Comparison of ENCODE assay signal across 8 cellular contexts in the genomic region with DNA sequence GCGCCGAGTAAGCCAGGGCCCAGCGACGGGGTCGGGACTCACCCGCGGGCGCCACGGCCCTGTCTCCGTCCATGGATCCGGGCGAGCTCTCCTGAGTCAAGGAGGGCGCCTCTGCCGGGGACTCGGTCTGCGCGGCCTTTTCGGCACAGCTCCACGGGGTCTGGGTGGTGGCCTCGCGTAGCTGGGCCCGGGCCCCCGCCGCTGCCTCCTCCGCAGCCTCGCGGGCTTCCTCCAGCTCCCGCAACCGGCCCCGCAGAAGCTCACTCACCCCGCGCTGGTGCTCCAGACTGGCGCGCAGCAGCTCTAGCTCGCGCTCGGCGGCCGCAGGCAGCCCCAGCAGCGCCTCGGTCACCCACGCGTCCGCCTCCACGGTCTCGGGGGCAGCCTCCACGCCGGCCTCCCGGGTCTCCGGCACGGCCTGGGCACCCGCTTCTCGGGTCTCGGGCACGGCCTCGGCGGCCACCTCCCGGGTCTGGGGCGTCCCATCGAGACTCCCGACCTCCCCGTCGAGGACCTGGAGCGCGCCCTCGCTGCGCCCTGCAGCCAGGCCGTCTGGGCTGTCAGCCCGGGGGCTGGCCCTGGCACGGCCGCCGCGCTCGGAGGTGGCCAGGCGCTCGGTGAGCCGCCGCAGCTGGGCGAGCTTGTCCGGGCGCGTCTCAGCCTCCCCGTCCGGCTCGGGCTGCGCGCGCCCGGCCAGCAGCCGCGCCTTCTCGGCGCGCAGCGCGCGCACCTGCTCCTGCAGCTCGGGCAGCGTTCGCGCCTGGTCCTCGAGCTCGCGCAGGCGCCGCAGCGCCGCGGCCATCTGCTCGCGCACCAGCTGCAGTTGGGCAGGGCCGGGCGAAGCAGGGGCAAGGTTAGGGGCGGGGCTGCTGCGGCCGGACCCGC. TPM values are rescaled to one million over a fixed set of nuclear protein-coding genes. Genes with fewer than 3 reads are reported as not detected.
A peak's percentile ranks its signal among the peaks of the same experiment; 100 is the strongest.
DNase-seq lines count a peak whose midpoint lies in the region; ATAC-seq and TF ChIP-seq lines count a peak whose summit lies in the region.

No MANE protein-coding gene starts in this region.

- peak; percentile 21 to 28 for ATAC-seq in CD4-positive, CD25-positive, alpha-beta regulatory T cell (ENCODE audit: low read depth in 2 of 2)
- ATAC-seq in GM21381 (IDR thresholded peaks at IDR 0.05; ENCODE audit: unreplicated experiment): peak; percentile 56
- ATAC-seq in GM21723 (IDR thresholded peaks at IDR 0.05; ENCODE audit: unreplicated experiment): no peak

- H3K4me1 Mint-ChIP-seq in CD4-positive, CD25-positive, alpha-beta regulatory T cell: peaks cover 0 to 7% (median 2%) of the 10 kb centered on the region in 4 donors
- H3K4me1 Mint-ChIP-seq in type B pancreatic cell (ENCODE audit: unreplicated experiment): no peaks in the 10 kb centered on the region

- H3K36me3 ChIP-seq in CD4-positive, CD25-positive, alpha-beta regulatory T cell (ENCODE audit: control insufficient read depth, insufficient read depth, low read length): no peaks in the 10 kb centered on the region
- H3K36me3 ChIP-seq in brain microvascular endothelial cell (replicated peaks): no peaks in the 10 kb centered on the region

- no peak overlapping the region for H3K27ac ChIP-seq in CD4-positive, CD25-positive, alpha-beta regulatory T cell (ENCODE audit: insufficient read depth, low read length, poor library complexity, severe bottlenecking)
- no peak overlapping the region for H3K27ac ChIP-seq in brain microvascular endothelial cell

- peaks cover 25% of the 10 kb centered on the region for H3K27me3 Mint-ChIP-seq in CD4-positive, CD25-positive, alpha-beta regulatory T cell
- peaks cover 75% of the 10 kb centered on the region for H3K27me3 Mint-ChIP-seq in type B pancreatic cell

- H3K27ac Mint-ChIP-seq in CD4-positive, CD25-positive, alpha-beta regulatory T cell: no peak overlapping the region
- H3K27ac Mint-ChIP-seq in type B pancreatic cell: no peak overlapping the region

- H3K4me1 ChIP-seq in CD4-positive, CD25-positive, alpha-beta regulatory T cell (ENCODE audit: control insufficient read depth, insufficient read depth, low read length, poor library complexity, severe bottlenecking): peaks cover 20% of the 10 kb centered on the region

- in situ Hi-C loops in brain microvascular endothelial cell (cut with HindIII; ENCODE audit: low pct_ligation_motif_present, low sequenced_read_pairs): no loop called here

- H3K9me3 Mint-ChIP-seq in CD4-positive, CD25-positive, alpha-beta regulatory T cell: peaks cover 0 to 4% (median 0%) of the 10 kb centered on the region in 7 donors
- H3K9me3 Mint-ChIP-seq in type B pancreatic cell: no peaks in the 10 kb centered on the region

- no peaks in the 10 kb centered on the region for H3K27me3 ChIP-seq in CD4-positive, CD25-positive, alpha-beta regulatory T cell (ENCODE audit: control insufficient read depth, insufficient read depth, low read length)
- H3K27me3 ChIP-seq in brain microvascular endothelial cell (replicated peaks): peaks cover 8% of the 10 kb centered on the region

- H3K36me3 Mint-ChIP-seq in CD4-positive, CD25-positive, alpha-beta regulatory T cell: peaks cover 3% of the 10 kb centered on the region
- no peaks in the 10 kb centered on the region for H3K36me3 Mint-ChIP-seq in type B pancreatic cell

- TF ChIP-seq CTCF in brain microvascular endothelial cell (IDR thresholded peaks at IDR 0.05; ENCODE audit: low read depth, low read length, missing control alignments): no peak
- no peak for TF ChIP-seq CTCF in type B pancreatic cell (conservative IDR thresholded peaks at IDR 0.05)

- no peak overlapping the region for H3K4me3 Mint-ChIP-seq in CD4-positive, CD25-positive, alpha-beta regulatory T cell
- H3K4me3 Mint-ChIP-seq in type B pancreatic cell: peak overlapping the region; percentile 54

- DNase-seq in CD4-positive, CD25-positive, alpha-beta regulatory T cell: peak in 1 of 3 donors; percentile 49
- DNase-seq in NCI-H69 (lab: John Stamatoyannopoulos, UW): peak; percentile 94
- DNase-seq in brain microvascular endothelial cell: no peak
- peak; percentile 90 for DNase-seq in left kidney (ENCODE audit: low read depth, low spot score)
- peak; percentile 76 for DNase-seq in type B pancreatic cell (ENCODE audit: extremely low spot score, unreplicated experiment)
- no peak for DNase-seq in H4 (ENCODE audit: low spot score)

- H3K4me3 ChIP-seq in CD4-positive, CD25-positive, alpha-beta regulatory T cell (ENCODE audit: low read depth, low read length): no peak overlapping the region
- H3K4me3 ChIP-seq in brain microvascular endothelial cell (ENCODE audit: low read depth, low read length): peak overlapping the region; percentile 33

- no peaks in the 10 kb centered on the region for H3K9me3 ChIP-seq in CD4-positive, CD25-positive, alpha-beta regulatory T cell (ENCODE audit: control insufficient read depth in 2 of 2, low read length in 2 of 2)

RNA-seq across cellular contexts. Expression of a gene that starts 8.4 kb away (rescaled TPM):
- total RNA-seq in CD4-positive, CD25-positive, alpha-beta regulatory T cell: 4.4 TPM
- 1 to 10 TPM in 2 of 4 donors, under 1 TPM in 2; 0.40 to 2.1 (median 1.0) TPM for polyA plus RNA-seq in CD4-positive, CD25-positive, alpha-beta regulatory T cell
- 1.6 and 3.1 TPM in 2 replicates for total RNA-seq in type B pancreatic cell (ENCODE audit: low replicate concordance)
- 0.04 and 0.12 TPM in 2 replicates for total RNA-seq in H4 (2014; rRNA removed; shearing (Covaris generic))

RNA-seq across cellular contexts. Expression of a gene that starts 13.4 kb away (rescaled TPM):
- total RNA-seq in CD4-positive, CD25-positive, alpha-beta regulatory T cell: 2,201 TPM
- 1,000 to 10,000 TPM; 1,925 to 3,295 (median 2,756) TPM for polyA plus RNA-seq in CD4-positive, CD25-positive, alpha-beta regulatory T cell
- total RNA-seq in type B pancreatic cell (ENCODE audit: low replicate concordance): 1,715 and 2,131 TPM in 2 replicates
- total RNA-seq in H4 (2014; rRNA removed; shearing (Covaris generic)): 318 and 344 TPM in 2 replicates

RNA-seq across cellular contexts. Expression of a gene that starts 13.5 kb away (rescaled TPM):
- 27.4 TPM for total RNA-seq in CD4-positive, CD25-positive, alpha-beta regulatory T cell
- 100 to 1,000 TPM; 130 to 181 (median 149) TPM for polyA plus RNA-seq in CD4-positive, CD25-positive, alpha-beta regulatory T cell
- 46.8 and 52.5 TPM in 2 replicates for total RNA-seq in type B pancreatic cell (ENCODE audit: low replicate concordance)
- 57.7 and 71.5 TPM in 2 replicates for total RNA-seq in H4 (2014; rRNA removed; shearing (Covaris generic))

RNA-seq across cellular contexts. Expression of a gene that starts 26.5 kb away (rescaled TPM):
- 27.0 TPM for total RNA-seq in CD4-positive, CD25-positive, alpha-beta regulatory T cell
- polyA plus RNA-seq in CD4-positive, CD25-positive, alpha-beta regulatory T cell: 10 to 100 TPM; 42.4 to 63.7 (median 60.0) TPM
- 22.7 and 52.3 TPM in 2 replicates for total RNA-seq in type B pancreatic cell (ENCODE audit: low replicate concordance)
- total RNA-seq in H4 (2014; rRNA removed; shearing (Covaris generic)): 210 and 214 TPM in 2 replicates

RNA-seq across cellular contexts. Expression of a gene that starts 29.3 kb away (rescaled TPM):
- not detected for total RNA-seq in CD4-positive, CD25-positive, alpha-beta regulatory T cell
- polyA plus RNA-seq in CD4-positive, CD25-positive, alpha-beta regulatory T cell: not detected
- total RNA-seq in type B pancreatic cell (ENCODE audit: low replicate concordance): 4.2 and 4.7 TPM in 2 replicates
- total RNA-seq in H4 (2014; rRNA removed; shearing (Covaris generic)): 0.19 TPM in 1 of 2 replicates, not detected in the other

Comparison
In these comparisons a context has a peak if more than half of its experiments do, and no peak if none do; other contexts are left out.
1. DNase-seq: peak in NCI-H69 (single experiment), left kidney (single experiment) and type B pancreatic cell (single experiment); none in brain microvascular endothelial cell (single experiment) and H4 (single experiment).